Comparison of ENCODE assay signal across 1 cellular context in genomic region chr22:32158712-32159533, GRCh38.
TF ChIP-seq lines count a peak whose summit lies in the region.

Gene C22orf42 (minus strand): TSS chr22:32159303. CDS start chr22:32159215, 88 bp downstream.

TF ChIP-seq in WTC11, 78 proteins besides CTCF, POLR2A, EP300 and RAD21 (continued from another document):
- TF ChIP-seq SMAD3 (CRISPR knock-in tag; IDR thresholded peaks at IDR 0.05; ENCODE audit: borderline replicate concordance) = no peak
TF ChIP-seq in WTC11: peak in this region for 0.
